In genomic region chr3:17179381-17180205, GRCh38 we compare ENCODE assay signal across 1 cellular context.
TF ChIP-seq lines count a peak whose summit lies in the region.

No MANE protein-coding gene starts in this region.

TF ChIP-seq in GM12878, 131 proteins besides CTCF, POLR2A, EP300 and RAD21 (continued from another document and continues in another):
- no peak for TF ChIP-seq BCLAF1 (IDR thresholded peaks at IDR 0.05)
- TF ChIP-seq CUX1 (IDR thresholded peaks at IDR 0.05; ENCODE audit: insufficient replicate concordance, low read depth, low read length): peak; percentile 49
- no peak for TF ChIP-seq FOS (IDR thresholded peaks at IDR 0.05; ENCODE audit: borderline replicate concordance, extremely low read depth, insufficient read length)
- TF ChIP-seq RBBP5 (conservative IDR thresholded peaks at IDR 0.05): no peak
- TF ChIP-seq IRF4 (IDR thresholded peaks at IDR 0.05; ENCODE audit: low read depth, low read length): peak; percentile 18; the same call in 1 of the 2 replicates
- TF ChIP-seq SUZ12 (IDR thresholded peaks at IDR 0.05; ENCODE audit: unreplicated experiment): no peak
- TF ChIP-seq CREM (IDR thresholded peaks at IDR 0.05; ENCODE audit: low read depth): peak; percentile 58; the same call in 1 of the 2 replicates
- peak; percentile 96 for TF ChIP-seq IKZF1 (conservative IDR thresholded peaks at IDR 0.05)
- TF ChIP-seq ZNF592 (IDR thresholded peaks at IDR 0.05): no peak
- peak; percentile 85 for TF ChIP-seq EED (IDR thresholded peaks at IDR 0.05; ENCODE audit: low read depth)
- TF ChIP-seq DPF2 (IDR thresholded peaks at IDR 0.05): peak; percentile 92
- no peak for TF ChIP-seq POLR2AphosphoS2 (IDR thresholded peaks at IDR 0.05; ENCODE audit: low read depth, low read length)
- TF ChIP-seq FOXM1 (IDR thresholded peaks at IDR 0.05; ENCODE audit: low read depth, low read length): peak; percentile 80; the same call in 1 of the 2 replicates
- TF ChIP-seq, protein P1, sequence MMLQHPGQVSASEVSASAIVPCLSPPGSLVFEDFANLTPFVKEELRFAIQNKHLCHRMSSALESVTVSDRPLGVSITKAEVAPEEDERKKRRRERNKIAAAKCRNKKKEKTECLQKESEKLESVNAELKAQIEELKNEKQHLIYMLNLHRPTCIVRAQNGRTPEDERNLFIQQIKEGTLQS (IDR thresholded peaks at IDR 0.05; ENCODE audit: borderline replicate concordance, extremely low read depth, low read depth, low read length): no peak
- peak; percentile 46; the same call in 1 of the 2 replicates for TF ChIP-seq ZBED1 (IDR thresholded peaks at IDR 0.05; ENCODE audit: borderline replicate concordance)
- no peak for TF ChIP-seq MAX (IDR thresholded peaks at IDR 0.05; ENCODE audit: low read depth, low read length)
- TF ChIP-seq, protein P2, sequence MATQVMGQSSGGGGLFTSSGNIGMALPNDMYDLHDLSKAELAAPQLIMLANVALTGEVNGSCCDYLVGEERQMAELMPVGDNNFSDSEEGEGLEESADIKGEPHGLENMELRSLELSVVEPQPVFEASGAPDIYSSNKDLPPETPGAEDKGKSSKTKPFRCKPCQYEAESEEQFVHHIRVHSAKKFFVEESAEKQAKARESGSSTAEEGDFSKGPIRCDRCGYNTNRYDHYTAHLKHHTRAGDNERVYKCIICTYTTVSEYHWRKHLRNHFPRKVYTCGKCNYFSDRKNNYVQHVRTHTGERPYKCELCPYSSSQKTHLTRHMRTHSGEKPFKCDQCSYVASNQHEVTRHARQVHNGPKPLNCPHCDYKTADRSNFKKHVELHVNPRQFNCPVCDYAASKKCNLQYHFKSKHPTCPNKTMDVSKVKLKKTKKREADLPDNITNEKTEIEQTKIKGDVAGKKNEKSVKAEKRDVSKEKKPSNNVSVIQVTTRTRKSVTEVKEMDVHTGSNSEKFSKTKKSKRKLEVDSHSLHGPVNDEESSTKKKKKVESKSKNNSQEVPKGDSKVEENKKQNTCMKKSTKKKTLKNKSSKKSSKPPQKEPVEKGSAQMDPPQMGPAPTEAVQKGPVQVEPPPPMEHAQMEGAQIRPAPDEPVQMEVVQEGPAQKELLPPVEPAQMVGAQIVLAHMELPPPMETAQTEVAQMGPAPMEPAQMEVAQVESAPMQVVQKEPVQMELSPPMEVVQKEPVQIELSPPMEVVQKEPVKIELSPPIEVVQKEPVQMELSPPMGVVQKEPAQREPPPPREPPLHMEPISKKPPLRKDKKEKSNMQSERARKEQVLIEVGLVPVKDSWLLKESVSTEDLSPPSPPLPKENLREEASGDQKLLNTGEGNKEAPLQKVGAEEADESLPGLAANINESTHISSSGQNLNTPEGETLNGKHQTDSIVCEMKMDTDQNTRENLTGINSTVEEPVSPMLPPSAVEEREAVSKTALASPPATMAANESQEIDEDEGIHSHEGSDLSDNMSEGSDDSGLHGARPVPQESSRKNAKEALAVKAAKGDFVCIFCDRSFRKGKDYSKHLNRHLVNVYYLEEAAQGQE (IDR thresholded peaks at IDR 0.05; ENCODE audit: low read depth, low read length): no peak
- TF ChIP-seq RCOR1 (conservative IDR thresholded peaks at IDR 0.05; ENCODE audit: low read depth, low read length): no peak
- no peak for TF ChIP-seq SREBF1 (IDR thresholded peaks at IDR 0.05; ENCODE audit: low read length)
- TF ChIP-seq ZBTB40 (IDR thresholded peaks at IDR 0.05; ENCODE audit: borderline replicate concordance): 0 out of 2 replicates have a peak, but pooled peaks have one; percentile 39
- TF ChIP-seq ELK1 (IDR thresholded peaks at IDR 0.05; ENCODE audit: low read depth, low read length): no peak
- no peak for TF ChIP-seq YY1 (IDR thresholded peaks at IDR 0.05; ENCODE audit: low read depth, low read length)
- TF ChIP-seq KAT2A (conservative IDR thresholded peaks at IDR 0.05; ENCODE audit: control insufficient read depth, low read depth, low read length): no peak
- TF ChIP-seq SMC3 (IDR thresholded peaks at IDR 0.05; ENCODE audit: borderline replicate concordance, low read length): no peak
- TF ChIP-seq PAX5 (IDR thresholded peaks at IDR 0.05; ENCODE audit: borderline replicate concordance, low read depth, low read length): peak; percentile 63; the same call in 1 of the 2 replicates
- TF ChIP-seq MYC (IDR thresholded peaks at IDR 0.05; ENCODE audit: insufficient read depth, insufficient read length, insufficient replicate concordance, low read length, severe bottlenecking): no peak
- TF ChIP-seq NFXL1 (IDR thresholded peaks at IDR 0.05; ENCODE audit: borderline replicate concordance): no peak
- TF ChIP-seq POLR2AphosphoS5 (IDR thresholded peaks at IDR 0.05; ENCODE audit: low read length): no peak
- peak; percentile 90 for TF ChIP-seq ATF7 (IDR thresholded peaks at IDR 0.05; ENCODE audit: low read depth)
- no peak for TF ChIP-seq SMAD5 (IDR thresholded peaks at IDR 0.05; ENCODE audit: low read depth)
- TF ChIP-seq NR2F1 (conservative IDR thresholded peaks at IDR 0.05): no peak; the same call in 1 of the 2 replicates
- TF ChIP-seq, protein P3, sequence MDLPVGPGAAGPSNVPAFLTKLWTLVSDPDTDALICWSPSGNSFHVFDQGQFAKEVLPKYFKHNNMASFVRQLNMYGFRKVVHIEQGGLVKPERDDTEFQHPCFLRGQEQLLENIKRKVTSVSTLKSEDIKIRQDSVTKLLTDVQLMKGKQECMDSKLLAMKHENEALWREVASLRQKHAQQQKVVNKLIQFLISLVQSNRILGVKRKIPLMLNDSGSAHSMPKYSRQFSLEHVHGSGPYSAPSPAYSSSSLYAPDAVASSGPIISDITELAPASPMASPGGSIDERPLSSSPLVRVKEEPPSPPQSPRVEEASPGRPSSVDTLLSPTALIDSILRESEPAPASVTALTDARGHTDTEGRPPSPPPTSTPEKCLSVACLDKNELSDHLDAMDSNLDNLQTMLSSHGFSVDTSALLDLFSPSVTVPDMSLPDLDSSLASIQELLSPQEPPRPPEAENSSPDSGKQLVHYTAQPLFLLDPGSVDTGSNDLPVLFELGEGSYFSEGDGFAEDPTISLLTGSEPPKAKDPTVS (IDR thresholded peaks at IDR 0.05; ENCODE audit: low read depth, low read length): no peak
